Comparison of ENCODE assay signal across 10 cellular contexts in the genomic region with DNA sequence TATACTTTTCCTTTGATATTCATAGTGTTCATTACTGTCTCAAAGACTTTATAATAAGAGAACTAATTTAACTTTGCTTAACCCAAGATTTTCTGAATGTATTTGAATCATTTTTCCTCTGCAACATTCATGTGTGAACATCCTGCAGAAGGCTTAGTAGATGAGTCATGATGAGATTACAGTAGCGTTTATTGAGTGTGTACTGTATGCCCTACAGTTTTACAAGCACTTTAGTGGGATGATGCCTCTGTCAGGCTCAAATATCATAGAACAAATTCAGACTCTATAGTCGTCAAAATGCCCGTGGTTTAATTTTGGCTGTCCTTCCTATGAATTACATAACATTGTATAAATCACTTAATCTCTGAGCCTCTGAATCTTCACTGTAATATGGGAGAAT. TPM values are rescaled to one million over a fixed set of nuclear protein-coding genes. Genes with fewer than 3 reads are reported as not detected.
DNase-seq lines count a peak whose midpoint lies in the region; ATAC-seq and TF ChIP-seq lines count a peak whose summit lies in the region.
"Had no signal": no experiment of that assay in that cellular context is flagged by ENCODE, and none has a peak within 500 bp of the region (broad histone marks: within the 10 kb centered on the region; RNA-seq: fewer than 3 reads in every experiment).

No MANE protein-coding gene starts in this region.

- peak; percentile 37 for ATAC-seq in GM18907 (IDR thresholded peaks at IDR 0.05; ENCODE audit: unreplicated experiment)
- ATAC-seq in HG03196 (IDR thresholded peaks at IDR 0.05; ENCODE audit: unreplicated experiment): no peak
- no peak for ATAC-seq in GM21825 (IDR thresholded peaks at IDR 0.05; ENCODE audit: unreplicated experiment)

- H4K20me1 ChIP-seq in fibroblast of lung (ENCODE audit: control insufficient read depth, extremely low read depth, insufficient read depth, low read length): no peaks in the 10 kb centered on the region

- H3K79me2 ChIP-seq in fibroblast of lung (ENCODE audit: control insufficient read depth, insufficient read depth, low read length): no peaks in the 10 kb centered on the region

- peak; percentile 36 for DNase-seq in AG08395 (ENCODE audit: low spot score)
- DNase-seq in RPMI7951 (ENCODE audit: low read depth): peak; percentile 50
- DNase-seq in fibroblast of lung (ENCODE audit: low read depth in 2 of 2): peak; percentile 6 to 37
- no peak for DNase-seq in hepatic stellate cell (ENCODE audit: low spot score)
- no peak for DNase-seq in NCI-H1105 (lab: John Stamatoyannopoulos, UW)
- DNase-seq: NCI-H2081; stimulated activated CD4-positive, alpha-beta T cell treated with anti-CD3 and anti-CD28 coated beads, Interleukin-4, amount 100 ng/mL, for 24 hours had no signal

- no peak for TF ChIP-seq CTCF in fibroblast of lung (conservative IDR thresholded peaks at IDR 0.05 in 1 of 2, IDR thresholded peaks at IDR 0.05 in 1 of 2; ENCODE audit: low read depth in 1 of 2, low read length in 2 of 2)

- peaks cover 2% of the 10 kb centered on the region for H3K27me3 ChIP-seq in fibroblast of lung (ENCODE audit: control insufficient read depth, insufficient read depth, low read length)

- no peaks in the 10 kb centered on the region for H3K36me3 ChIP-seq in fibroblast of lung (ENCODE audit: control insufficient read depth, insufficient read depth, low read length)

- no peak overlapping the region for H2AFZ ChIP-seq in fibroblast of lung (ENCODE audit: low read length)

- H3K4me2 ChIP-seq in fibroblast of lung (ENCODE audit: extremely low read depth, insufficient read depth, low read length): no peak overlapping the region

- H3K4me1 ChIP-seq in fibroblast of lung (ENCODE audit: control insufficient read depth, extremely low read depth, insufficient read depth, low read length): no peaks in the 10 kb centered on the region

- no peak overlapping the region for H3K9ac ChIP-seq in fibroblast of lung (ENCODE audit: insufficient read depth, low read length)

- H3K27ac ChIP-seq in fibroblast of lung (ENCODE audit: insufficient read depth, low read length): no peak overlapping the region

- H3K9me3 ChIP-seq in fibroblast of lung (ENCODE audit: control insufficient read depth, insufficient read depth, low read depth, low read length): no peaks in the 10 kb centered on the region

- H3K4me3 ChIP-seq in fibroblast of lung (replicated peaks in 1 of 4; ENCODE audit: control extremely low read depth in 1 of 4, insufficient read depth in 1 of 4, low read depth in 3 of 4, low read length in 4 of 4): no peak overlapping the region

RNA-seq across cellular contexts. Expression of gene FYB1, which starts 41.2 kb away (rescaled TPM):
- 0.60 and 0.68 TPM in 2 replicates for total RNA-seq in RPMI7951 (2014; rRNA removed; shearing (Covaris generic))
- total RNA-seq in fibroblast of lung: under 0.01 TPM in 1 of 2 replicates, not detected in the other
- polyA plus RNA-seq in fibroblast of lung: not detected in 2 replicates
- polyA plus RNA-seq in fibroblast of lung (2012): not detected in 2 replicates
- not detected in 2 replicates for polyA minus RNA-seq in fibroblast of lung (ENCODE audit: low replicate concordance)

Comparison
In these comparisons a context has a peak if more than half of its experiments do, and no peak if none do; other contexts are left out.
1. DNase-seq: peak in AG08395 (single experiment), RPMI7951 (single experiment) and fibroblast of lung (2 of 2); none in hepatic stellate cell (single experiment) and NCI-H1105 (single experiment).